In the genomic region with DNA sequence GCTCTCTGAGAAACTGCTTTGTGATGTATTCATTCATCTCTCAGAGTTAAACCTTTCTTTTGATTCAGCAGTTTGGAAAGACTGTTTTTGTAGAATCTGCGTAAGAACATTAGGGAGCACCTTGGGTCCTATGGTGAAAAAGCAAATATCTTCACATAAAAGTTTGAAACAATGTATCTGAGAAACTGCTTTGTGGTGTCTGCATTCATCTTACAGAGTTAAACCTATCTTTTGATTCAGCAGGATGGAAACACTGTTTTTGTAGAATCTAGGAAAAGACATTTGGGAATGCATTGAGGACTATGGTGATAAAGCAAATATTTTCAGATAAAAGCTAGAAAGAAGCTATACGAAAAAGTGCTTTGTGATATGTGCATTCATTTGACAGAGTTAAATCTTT, we compare ENCODE assay signal across 11 cellular contexts.
"Had no signal": no experiment of that assay in that cellular context is flagged by ENCODE, and none has a peak within 500 bp of the region (broad histone marks: within the 10 kb centered on the region; RNA-seq: fewer than 3 reads in every experiment).

No MANE protein-coding gene starts in this region.

- DNase-seq: GM23248, GOT3, H7, H9, HCEC 1CT, HFFc6 had no signal

- ATAC-seq: GM23338, HCT116 had no signal

- H3K4me3 Mint-ChIP-seq: GM23338, H9, HFFc6 had no signal

- H3K4me3 ChIP-seq: GM23248, GM23338, HAP-1 had no signal

- H3K27ac Mint-ChIP-seq: GM23338, H9, HFFc6 had no signal

- H3K4me1 Mint-ChIP-seq: GM23338, H9 had no signal

- FAIRE-seq: H1, H54 had no signal

- H3K4me1 ChIP-seq: HAP-1 had no signal

- H3K4me2 ChIP-seq: GM23338 had no signal

- H2AFZ ChIP-seq: GM23248, GM23338 had no signal

- H3K27ac ChIP-seq: GM23248 had no signal

- H3K9ac ChIP-seq: GM23248 had no signal

- H3K36me3 ChIP-seq: HAP-1 had no signal
